In the genomic region with DNA sequence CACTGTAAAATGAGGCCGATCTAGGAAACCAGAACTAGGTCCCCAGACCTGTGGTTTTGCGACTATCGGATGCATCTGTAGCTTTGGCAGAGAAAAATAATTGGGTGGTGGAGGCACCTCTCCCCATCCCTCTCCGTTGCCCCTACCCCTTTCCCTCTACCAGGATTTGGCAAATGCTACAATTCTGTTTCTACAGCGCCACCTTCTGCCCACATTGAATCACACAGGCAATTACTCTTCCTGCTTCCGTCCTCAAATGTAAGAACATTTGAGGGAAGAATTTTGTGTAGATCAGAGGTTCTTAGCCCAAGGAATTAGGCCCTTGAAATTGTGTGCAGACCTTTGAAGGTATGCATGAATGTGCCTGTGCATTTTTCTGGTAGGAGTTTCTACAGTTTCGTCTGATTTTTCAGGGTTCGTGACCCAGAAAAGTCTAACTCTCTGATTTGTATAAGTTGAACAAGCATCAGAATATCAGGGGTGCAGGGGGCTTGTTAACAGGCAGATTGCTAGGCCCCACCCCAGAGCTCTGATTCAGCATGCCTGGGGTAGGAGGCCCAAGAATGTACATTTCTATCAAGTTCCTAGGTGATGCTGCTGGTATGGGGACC, we compare ENCODE assay signal across 8 cellular contexts. TPM values are rescaled to one million over a fixed set of nuclear protein-coding genes. Genes with fewer than 3 reads are reported as not detected.
DNase-seq lines count a peak whose midpoint lies in the region; ATAC-seq, FAIRE-seq and TF ChIP-seq lines count a peak whose summit lies in the region.

No MANE protein-coding gene starts in this region.

- TF ChIP-seq POLR2A in GM12892 (IDR thresholded peaks at IDR 0.05; ENCODE audit: low read depth, low read length) (no peak), testis (IDR thresholded peaks at IDR 0.05) (no peak)

- H3K36me3 ChIP-seq in testis (ENCODE audit: low read depth, missing control alignments): no peaks in the 10 kb centered on the region

- H3K36me3 Mint-ChIP-seq in activated B cell treated with CpG ODN at 0.5 μM for 24 hours (ENCODE audit: low read depth) (no peaks in the 10 kb centered on the region), mesothelial cell of epicardium (no peaks in the 10 kb centered on the region)

- H3K9me3 Mint-ChIP-seq in activated B cell treated with CpG ODN at 0.5 μM for 24 hours (no peaks in the 10 kb centered on the region), mesothelial cell of epicardium (no peaks in the 10 kb centered on the region)

- H3K27ac ChIP-seq in AG04450 (ENCODE audit: low read depth, low read length): peak overlapping the region; percentile 31
- H3K27ac ChIP-seq in testis: no peak overlapping the region

- no peak overlapping the region for H3K4me3 Mint-ChIP-seq in activated B cell treated with CpG ODN at 0.5 μM for 24 hours
- no peak overlapping the region for H3K4me3 Mint-ChIP-seq in mesothelial cell of epicardium

- peak; percentile 77 for FAIRE-seq in GM12892 (lab: Jason Lieb, UNC)

- no peaks in the 10 kb centered on the region for H3K27me3 ChIP-seq in AG04450 (ENCODE audit: control insufficient read depth, insufficient read depth, low read length)
- no peaks in the 10 kb centered on the region for H3K27me3 ChIP-seq in testis

- H3K27ac Mint-ChIP-seq in activated B cell treated with CpG ODN at 0.5 μM for 24 hours (no peak overlapping the region), mesothelial cell of epicardium (no peak overlapping the region)

- H3K4me3 ChIP-seq in AG04450 (ENCODE audit: low read depth, low read length) (no peak overlapping the region), testis (no peak overlapping the region)

- intact Hi-C loops in activated B cell treated with CpG ODN at 0.5 μM for 24 hours (cut with micrococcal nuclease): no loop called here
- intact Hi-C loops in testis (cut with DNase I; ENCODE audit: low total_unique reads): no loop called here

- peaks cover 20% of the 10 kb centered on the region for H3K27me3 Mint-ChIP-seq in activated B cell treated with CpG ODN at 0.5 μM for 24 hours
- peaks cover 78% of the 10 kb centered on the region for H3K27me3 Mint-ChIP-seq in mesothelial cell of epicardium (ENCODE audit: low read depth)

- H3K4me1 ChIP-seq in testis: peaks cover 4% of the 10 kb centered on the region

- 22 to 28% methylated on average over 8 of the region's 8 CpGs for WGBS in testis, 2 donors

- TF ChIP-seq CTCF in AG04450 (IDR thresholded peaks at IDR 0.05; ENCODE audit: low read depth, low read length): peak; percentile 83
- TF ChIP-seq CTCF in activated B cell treated with CpG ODN at 0.5 μM for 24 hours (IDR thresholded peaks at IDR 0.05): no peak
- peak; percentile 74 for TF ChIP-seq CTCF in mesothelial cell of epicardium (IDR thresholded peaks at IDR 0.05; ENCODE audit: unreplicated experiment)
- peak; percentile 43 to 76 (median 65) for TF ChIP-seq CTCF in testis (IDR thresholded peaks at IDR 0.05)

- ATAC-seq in activated B cell treated with CpG ODN at 0.5 μM for 24 hours (ENCODE audit: low read depth) (peak; percentile 25), HG03108 (IDR thresholded peaks at IDR 0.05; ENCODE audit: unreplicated experiment) (no peak)

- POLR2A ChIA-PET in AG04450 (lab: Yijun Ruan, JAX) (interaction anchor here (1.7 kb wide), 1 partner anchor 19 kb away, joined by 5 read pairs; no protein-coding TSS in a partner anchor), activated B cell treated with CpG ODN at 0.5 μM for 24 hours (lab: Charles Lee) (no interaction called here)

- DNase-seq in AG04450 (ENCODE audit: low read depth, low spot score) (peak; percentile 27), GM12892 (ENCODE audit: insufficient read length) (no peak), NCI-H345 (lab: John Stamatoyannopoulos, UW) (peak; percentile 48), activated B cell treated with CpG ODN at 0.5 μM for 24 hours (no peak), mesothelial cell of epicardium (ENCODE audit: low spot score in 2 of 2, unreplicated experiment in 2 of 2) (peak in 1 of 2 experiments; percentile 69), testis (peak; percentile 70)
- peak; percentile 22 for DNase-seq in effector CD4-positive, alpha-beta T cell

- H3K9me3 ChIP-seq in AG04450 (ENCODE audit: control insufficient read depth, insufficient read depth, low read length) (no peaks in the 10 kb centered on the region), testis (no peaks in the 10 kb centered on the region)

- peaks cover 12% of the 10 kb centered on the region for H3K4me1 Mint-ChIP-seq in activated B cell treated with CpG ODN at 0.5 μM for 24 hours
- peaks cover 2% of the 10 kb centered on the region for H3K4me1 Mint-ChIP-seq in mesothelial cell of epicardium

- CTCF ChIA-PET in AG04450 (lab: Charles Lee) (interaction anchor here (0.5 to 3.9 kb wide), 33 partner anchors 8 to 644 kb away, joined by 3 to 205 read pairs (median 6); a partner anchor contains a TSS), activated B cell treated with CpG ODN at 0.5 μM for 24 hours (lab: Charles Lee) (interaction anchor here (1.0 to 4.2 kb wide), 6 partner anchors 10 to 643 kb away, joined by 3 to 62 read pairs (median 10); a partner anchor contains a TSS)

RNA-seq across cellular contexts. Expression of a gene that starts 11.2 kb away (rescaled TPM):
- 0.57 and 0.82 TPM in 2 replicates for polyA plus RNA-seq in AG04450 (2011; rRNA removed)
- polyA minus RNA-seq in AG04450 (2011; rRNA and poly(A)+ RNA removed): 1.0 and 1.7 TPM in 2 replicates
- polyA plus RNA-seq in GM12892 (2012; ENCODE audit: missing spikeins): not detected
- not detected in 2 replicates for total RNA-seq in activated B cell treated with CpG ODN at 0.5 μM for 24 hours
- total RNA-seq in mesothelial cell of epicardium: 0.44 to 0.66 TPM in 2 of 3 replicates, not detected in the other
- 1 to 10 TPM; 1.7 to 2.9 TPM for total RNA-seq in testis
- not detected for polyA plus RNA-seq in testis (ENCODE audit: insufficient read depth, low read depth, low replicate concordance)

RNA-seq across cellular contexts. Expression of a gene that starts 31.5 kb away (rescaled TPM):
- polyA plus RNA-seq in AG04450 (2011; rRNA removed): 0.72 and 1.1 TPM in 2 replicates
- 2.1 and 3.6 TPM in 2 replicates for polyA minus RNA-seq in AG04450 (2011; rRNA and poly(A)+ RNA removed)
- not detected for polyA plus RNA-seq in GM12892 (2012; ENCODE audit: missing spikeins)
- 0.71 and 2.5 TPM in 2 replicates for total RNA-seq in activated B cell treated with CpG ODN at 0.5 μM for 24 hours
- 3.6 to 4.9 TPM (median 4.0 TPM) in 3 replicates for total RNA-seq in mesothelial cell of epicardium
- total RNA-seq in testis: 10 to 100 TPM; 10.6 to 36.3 TPM
- polyA plus RNA-seq in testis (ENCODE audit: insufficient read depth, low read depth, low replicate concordance): 52.2 TPM

RNA-seq across cellular contexts. Expression of a gene that starts 46.6 kb away (rescaled TPM):
- 0.83 and 1.3 TPM in 2 replicates for polyA plus RNA-seq in AG04450 (2011; rRNA removed)
- polyA minus RNA-seq in AG04450 (2011; rRNA and poly(A)+ RNA removed): 0.56 and 0.64 TPM in 2 replicates
- not detected for polyA plus RNA-seq in GM12892 (2012; ENCODE audit: missing spikeins)
- total RNA-seq in activated B cell treated with CpG ODN at 0.5 μM for 24 hours: not detected in 2 replicates
- total RNA-seq in mesothelial cell of epicardium: 0.22 to 0.34 TPM (median 0.27 TPM) in 3 replicates
- 1 to 10 TPM in 1 of 2 donors, under 1 TPM in 1; 0.94 to 1.2 TPM for total RNA-seq in testis
- 0.58 TPM for polyA plus RNA-seq in testis (ENCODE audit: insufficient read depth, low read depth, low replicate concordance)

RNA-seq across cellular contexts. Expression of a gene that starts 47.7 kb away (rescaled TPM):
- polyA plus RNA-seq in AG04450 (2011; rRNA removed): 106 and 119 TPM in 2 replicates
- polyA minus RNA-seq in AG04450 (2011; rRNA and poly(A)+ RNA removed): 94.7 and 123 TPM in 2 replicates
- 22.9 TPM for polyA plus RNA-seq in GM12892 (2012; ENCODE audit: missing spikeins)
- total RNA-seq in activated B cell treated with CpG ODN at 0.5 μM for 24 hours: 46.8 and 54.1 TPM in 2 replicates
- 33.0 to 34.1 TPM (median 33.8 TPM) in 3 replicates for total RNA-seq in mesothelial cell of epicardium
- 10 to 100 TPM; 39.0 to 40.7 TPM for total RNA-seq in testis
- 133 TPM for polyA plus RNA-seq in testis (ENCODE audit: insufficient read depth, low read depth, low replicate concordance)

Comparison
In these comparisons a context has a peak if more than half of its experiments do, and no peak if none do; other contexts are left out.
1. DNase-seq: peak in AG04450 (single experiment), NCI-H345 (single experiment), effector CD4-positive, alpha-beta T cell (single experiment) and testis (single experiment); none in GM12892 (single experiment) and activated B cell treated with CpG ODN at 0.5 μM for 24 hours (single experiment).